16 cellular contexts compared by ENCODE assay signal in genomic region chr5:179321206-179321987, GRCh38. TPM values are rescaled to one million over a fixed set of nuclear protein-coding genes. Genes with fewer than 3 reads are reported as not detected.
DNase-seq lines count a peak whose midpoint lies in the region; ATAC-seq and TF ChIP-seq lines count a peak whose summit lies in the region.
"Had no signal": no experiment of that assay in that cellular context is flagged by ENCODE, and none has a peak within 500 bp of the region (broad histone marks: within the 10 kb centered on the region; RNA-seq: fewer than 3 reads in every experiment).

No MANE protein-coding gene starts in this region.

- no peaks in the 10 kb centered on the region for H3K9me3 Mint-ChIP-seq in chondrocyte (ENCODE audit: low read depth)
- no peaks in the 10 kb centered on the region for H3K9me3 Mint-ChIP-seq in nephron progenitor cell

- intact Hi-C loops in left cardiac atrium (cut with DNase I) (no loop called here), left ventricle myocardium inferior (cut with micrococcal nuclease) (no loop called here)

- DNase-seq in left cardiac atrium (peak; percentile 4), left ventricle myocardium inferior (no peak), chondrocyte (ENCODE audit: low spot score) (peak; percentile 74), nephron progenitor cell (no peak), suprapubic skin (ENCODE audit: low spot score in 2 of 2) (peak; percentile 40 to 63), Ammon's horn (ENCODE audit: low spot score) (no peak), mucosa of gallbladder (ENCODE audit: low spot score) (no peak)
- no peak for DNase-seq in activated T-cell treated with anti-CD3 and anti-CD28 coated beads, Interleukin-2, amount 50 U/mL, for 48 hours
- DNase-seq: NCI-H1436 treated with DMSO at 0.1 percent for 48 hours; NCI-H2227 treated with DMSO at 0.1 percent for 48 hours; NCI-H526; NK-92 treated with Interleukin-12 subunit alpha and Interleukin-12 subunit beta, amount 100 ng/mL, for 24 hours; OCI-M1; RPMI8226 had no signal

- H3K27me3 Mint-ChIP-seq in chondrocyte (ENCODE audit: low read depth) (no peaks in the 10 kb centered on the region), nephron progenitor cell (ENCODE audit: low read depth, poor library complexity) (peaks cover 17% of the 10 kb centered on the region)

- H3K4me1 ChIP-seq in left ventricle myocardium inferior (peaks cover 16% of the 10 kb centered on the region), suprapubic skin (peaks cover 11% of the 10 kb centered on the region)
- H3K4me1 ChIP-seq: Caco-2 had no signal

- no peak for TF ChIP-seq POLR2A in suprapubic skin (IDR thresholded peaks at IDR 0.05)

- H3K4me3 Mint-ChIP-seq in chondrocyte (ENCODE audit: unreplicated experiment), result no peak overlapping the region
- H3K4me3 Mint-ChIP-seq in nephron progenitor cell, result no peak overlapping the region

- H3K4me3 ChIP-seq in left ventricle myocardium inferior (no peak overlapping the region), suprapubic skin (no peak overlapping the region)
- H3K4me3 ChIP-seq: K562 had no signal

- WGBS in suprapubic skin, result 88% methylated on average over 13 of the region's 13 CpGs

- H3K27me3 ChIP-seq in left ventricle myocardium inferior (ENCODE audit: low read depth) (peaks cover 54% of the 10 kb centered on the region), suprapubic skin (peaks cover 8% of the 10 kb centered on the region)

- no peaks in the 10 kb centered on the region for H3K36me3 ChIP-seq in left ventricle myocardium inferior
- H3K36me3 ChIP-seq in suprapubic skin, result no peaks in the 10 kb centered on the region

- peaks cover 29% of the 10 kb centered on the region for H3K4me1 Mint-ChIP-seq in chondrocyte (ENCODE audit: low read depth)
- H3K4me1 Mint-ChIP-seq in nephron progenitor cell, result peaks cover 89% of the 10 kb centered on the region

- no peak for ATAC-seq in left cardiac atrium
- ATAC-seq: K562 had no signal

- no peak overlapping the region for H3K27ac Mint-ChIP-seq in chondrocyte (ENCODE audit: unreplicated experiment)
- H3K27ac Mint-ChIP-seq in nephron progenitor cell, result peak overlapping the region; percentile 42

- H3K27ac ChIP-seq in left ventricle myocardium inferior (replicated peaks) (no peak overlapping the region), suprapubic skin (no peak overlapping the region)

- H3K36me3 Mint-ChIP-seq in chondrocyte (ENCODE audit: low read depth) (no peaks in the 10 kb centered on the region), nephron progenitor cell (ENCODE audit: low read depth) (no peaks in the 10 kb centered on the region)

- no peak for TF ChIP-seq EP300 in suprapubic skin (IDR thresholded peaks at IDR 0.05)

- H3K9me3 ChIP-seq in left ventricle myocardium inferior (replicated peaks) (no peaks in the 10 kb centered on the region), suprapubic skin (no peaks in the 10 kb centered on the region)
- H3K9me3 ChIP-seq: Caco-2 had no signal

- TF ChIP-seq CTCF in left ventricle myocardium inferior (IDR thresholded peaks at IDR 0.05; ENCODE audit: borderline replicate concordance) (no peak), chondrocyte (IDR thresholded peaks at IDR 0.05) (no peak), nephron progenitor cell (IDR thresholded peaks at IDR 0.05) (no peak), suprapubic skin (IDR thresholded peaks at IDR 0.05) (no peak)

RNA-seq across cellular contexts. Expression of gene ADAMTS2, which starts 23.9 kb away (rescaled TPM):
- total RNA-seq in left cardiac atrium, result 10 to 100 TPM; 15.0 to 22.7 TPM
- 4.6 TPM for total RNA-seq in left ventricle myocardium inferior
- 17.9 to 93.2 TPM (median 91.2 TPM) in 3 replicates for total RNA-seq in chondrocyte
- 1 to 10 TPM; 3.1 to 5.5 (median 4.3) TPM for total RNA-seq in suprapubic skin
- total RNA-seq in mucosa of gallbladder, result 18.9 TPM
- total RNA-seq: K562 had no signal

Comparison
In these comparisons a context has a peak if more than half of its experiments do, and no peak if none do; other contexts are left out.
1. DNase-seq: peak in left cardiac atrium (single experiment), chondrocyte (single experiment) and suprapubic skin (2 of 2); none in left ventricle myocardium inferior (single experiment), nephron progenitor cell (single experiment), activated T-cell treated with anti-CD3 and anti-CD28 coated beads, Interleukin-2, amount 50 U/mL, for 48 hours (0 of 2), Ammon's horn (single experiment) and mucosa of gallbladder (single experiment).